In genomic region chr5:150904479-150905311, GRCh38 we compare ENCODE assay signal across 8 cellular contexts. TPM values are rescaled to one million over a fixed set of nuclear protein-coding genes. Genes with fewer than 3 reads are reported as not detected.
A peak's percentile ranks its signal among the peaks of the same experiment; 100 is the strongest.
DNase-seq lines count a peak whose midpoint lies in the region; ATAC-seq lines count a peak whose summit lies in the region.

Gene ZNF300, minus strand, starts transcription at chr5:150904980. Its CDS starts 1,825 bp downstream, at chr5:150903155.

- peaks cover 39% of the 10 kb centered on the region for H3K9me3 Mint-ChIP-seq in activated naive CD4-positive, alpha-beta T cell treated with anti-CD3 and anti-CD28 coated beads, Interleukin-2, amount 10 ng/mL, durations not matched to agents 7 days and 5 days
- peaks cover 27% of the 10 kb centered on the region for H3K9me3 Mint-ChIP-seq in natural killer cell treated with Interleukin-12 subunit alpha and Interleukin-12 subunit beta and Interleukin-15 and Interleukin-18, amount 100 ng/mL, for 72 hours

- peak within 1 kb of the TSS; percentile 56 for H3K27ac Mint-ChIP-seq in activated naive CD4-positive, alpha-beta T cell treated with anti-CD3 and anti-CD28 coated beads, Interleukin-2, amount 10 ng/mL, durations not matched to agents 7 days and 5 days
- H3K27ac Mint-ChIP-seq in natural killer cell treated with Interleukin-12 subunit alpha and Interleukin-12 subunit beta and Interleukin-15 and Interleukin-18, amount 100 ng/mL, for 72 hours, result peak within 1 kb of the TSS; percentile 89 to 95

- peaks cover 6% of the 10 kb centered on the region for H3K36me3 Mint-ChIP-seq in activated naive CD4-positive, alpha-beta T cell treated with anti-CD3 and anti-CD28 coated beads, Interleukin-2, amount 10 ng/mL, durations not matched to agents 7 days and 5 days
- H3K36me3 Mint-ChIP-seq in natural killer cell treated with Interleukin-12 subunit alpha and Interleukin-12 subunit beta and Interleukin-15 and Interleukin-18, amount 100 ng/mL, for 72 hours, result peaks cover 46% of the 10 kb centered on the region

- H3K4me3 Mint-ChIP-seq in activated naive CD4-positive, alpha-beta T cell treated with anti-CD3 and anti-CD28 coated beads, Interleukin-2, amount 10 ng/mL, durations not matched to agents 7 days and 5 days, result peak within 1 kb of the TSS; percentile 71
- H3K4me3 Mint-ChIP-seq in natural killer cell treated with Interleukin-12 subunit alpha and Interleukin-12 subunit beta and Interleukin-15 and Interleukin-18, amount 100 ng/mL, for 72 hours, result peak within 1 kb of the TSS; percentile 95

- DNase-seq in AG20443 (ENCODE audit: low spot score) (peak; percentile 96), OCI-M2 (lab: John Stamatoyannopoulos, UW; ENCODE audit: unreplicated experiment) (peak; percentile 13), foreskin melanocyte (peak; percentile 86)
- peak; percentile 56 for DNase-seq in activated naive CD4-positive, alpha-beta T cell treated with anti-CD3 and anti-CD28 coated beads, Interleukin-2, amount 10 ng/mL, durations not matched to agents 7 days and 5 days
- DNase-seq in natural killer cell treated with Interleukin-12 subunit alpha and Interleukin-12 subunit beta and Interleukin-15 and Interleukin-18, amount 100 ng/mL, for 72 hours (ENCODE audit: low spot score), result peak; percentile 84
- DNase-seq in stimulated activated naive CD4-positive, alpha-beta T cell (lab: John Stamatoyannopoulos, UW), result peak in 5 of 6 experiments; percentile 2 to 59 (median 44)

- H3K27me3 Mint-ChIP-seq in activated naive CD4-positive, alpha-beta T cell treated with anti-CD3 and anti-CD28 coated beads, Interleukin-2, amount 10 ng/mL, durations not matched to agents 7 days and 5 days, result peaks cover 3% of the 10 kb centered on the region
- H3K27me3 Mint-ChIP-seq in natural killer cell treated with Interleukin-12 subunit alpha and Interleukin-12 subunit beta and Interleukin-15 and Interleukin-18, amount 100 ng/mL, for 72 hours, result peaks cover 8 to 17% of the 10 kb centered on the region in 2 donors

- ATAC-seq in HG02610 (IDR thresholded peaks at IDR 0.05; ENCODE audit: unreplicated experiment) (peak; percentile 74), GM18520 (IDR thresholded peaks at IDR 0.05; ENCODE audit: unreplicated experiment) (no peak)
- ATAC-seq in natural killer cell treated with Interleukin-12 subunit alpha and Interleukin-12 subunit beta and Interleukin-15 and Interleukin-18, amount 100 ng/mL, for 72 hours, result peak; percentile 93 to 99

- CTCF ChIA-PET in activated naive CD4-positive, alpha-beta T cell treated with anti-CD3 and anti-CD28 coated beads, Interleukin-2, amount 10 ng/mL, durations not matched to agents 7 days and 5 days (lab: Charles Lee), result no interaction called here

- peaks cover 3% of the 10 kb centered on the region for H3K4me1 Mint-ChIP-seq in activated naive CD4-positive, alpha-beta T cell treated with anti-CD3 and anti-CD28 coated beads, Interleukin-2, amount 10 ng/mL, durations not matched to agents 7 days and 5 days
- peaks cover 13 to 14% of the 10 kb centered on the region in 2 donors for H3K4me1 Mint-ChIP-seq in natural killer cell treated with Interleukin-12 subunit alpha and Interleukin-12 subunit beta and Interleukin-15 and Interleukin-18, amount 100 ng/mL, for 72 hours (ENCODE audit: low read depth in 2 of 2)

RNA-seq across cellular contexts. Expression of gene ZNF300, which starts in this region (rescaled TPM):
- total RNA-seq in natural killer cell treated with Interleukin-12 subunit alpha and Interleukin-12 subunit beta and Interleukin-15 and Interleukin-18, amount 100 ng/mL, for 72 hours, result 1 to 10 TPM; 4.0 to 7.4 TPM

Comparison
In these comparisons a context has a peak if more than half of its experiments do, and no peak if none do; other contexts are left out.
1. DNase-seq: peak in every context shown above with its lines; median percentile 96 in AG20443; 86 in foreskin melanocyte; 84 in natural killer cell treated with Interleukin-12 subunit alpha and Interleukin-12 subunit beta and Interleukin-15 and Interleukin-18, amount 100 ng/mL, for 72 hours; 56 in activated naive CD4-positive, alpha-beta T cell treated with anti-CD3 and anti-CD28 coated beads, Interleukin-2, amount 10 ng/mL, durations not matched to agents 7 days and 5 days; 44 in stimulated activated naive CD4-positive, alpha-beta T cell; 13 in OCI-M2.